In the genomic region with DNA sequence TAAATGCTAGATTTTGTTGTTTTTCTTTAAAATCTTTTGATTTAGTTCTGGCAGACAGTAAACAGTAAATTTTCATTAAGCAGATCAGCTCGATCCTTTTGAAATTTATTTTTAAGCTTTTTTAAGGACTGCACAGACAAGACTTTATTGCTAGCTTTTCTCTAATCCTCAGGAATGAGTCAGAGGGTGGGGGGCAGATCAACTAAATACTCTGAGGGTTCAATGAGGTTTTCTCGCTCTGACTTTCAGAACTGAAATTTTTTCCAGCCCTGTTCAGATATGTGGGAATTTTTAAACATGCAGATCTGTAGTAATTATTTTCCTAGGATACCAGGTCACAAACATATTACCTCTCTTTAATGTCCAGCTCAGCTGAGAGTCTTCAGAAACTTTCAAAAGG, we compare ENCODE assay signal across 19 cellular contexts.
"Had no signal": no experiment of that assay in that cellular context is flagged by ENCODE, and none has a peak within 500 bp of the region (broad histone marks: within the 10 kb centered on the region; RNA-seq: fewer than 3 reads in every experiment).

No MANE protein-coding gene starts in this region.

- H3K27me3 ChIP-seq: cardiac muscle cell, dorsolateral prefrontal cortex, stomach, upper lobe of right lung had no signal

- H3K27ac ChIP-seq: cardiac muscle cell, dorsolateral prefrontal cortex, stomach, thoracic aorta, upper lobe of right lung, VCaP had no signal

- DNase-seq: activated CD4-positive, alpha-beta T cell treated with anti-CD3 and anti-CD28 coated beads for 1 hour; activated CD4-positive, alpha-beta T cell treated with anti-CD3 and anti-CD28 coated beads, Interleukin-2, amount 50 U/mL, for 48 hours; activated naive CD4-positive, alpha-beta T cell treated with anti-CD3 and anti-CD28 coated beads for 36 hours; activated naive CD8-positive, alpha-beta T cell treated with anti-CD3 and anti-CD28 coated beads, Interleukin-2, amount 50 U/mL, for 24 hours; activated T-cell treated with anti-CD3 and anti-CD28 coated beads, Interleukin-2, amount 50 U/mL, for 1 hour; dorsolateral prefrontal cortex; endodermal cell; erythroblast; mesendoderm; nephron progenitor cell; stimulated activated CD4-positive, alpha-beta T cell treated with anti-CD3 and anti-CD28 coated beads, Interleukin-12 subunit alpha, Interleukin-12 subunit beta, amount 100 ng/mL, for 4 hours; stimulated activated CD4-positive, alpha-beta T cell treated with anti-CD3 and anti-CD28 coated beads, Interleukin-2, amount 100 ng/mL, for 24 hours; stomach; T-cell; T-helper 9 cell; upper lobe of right lung had no signal

- H3K4me3 ChIP-seq: cardiac muscle cell, dorsolateral prefrontal cortex, stomach, thoracic aorta, upper lobe of right lung had no signal

- H3K9me3 ChIP-seq: stomach, upper lobe of right lung had no signal

- H3K4me1 ChIP-seq: stomach, upper lobe of right lung had no signal

- H3K36me3 ChIP-seq: cardiac muscle cell, stomach, thoracic aorta, upper lobe of right lung had no signal
